1 cellular context compared by ENCODE assay signal in genomic region chr2:106127282-106127771, GRCh38.
TF ChIP-seq lines count a peak whose summit lies in the region.

No MANE protein-coding gene starts in this region.

TF ChIP-seq in HepG2, 621 proteins besides CTCF, POLR2A, EP300 and RAD21 (continued from another document and continues in another):
- TF ChIP-seq, protein P1, sequence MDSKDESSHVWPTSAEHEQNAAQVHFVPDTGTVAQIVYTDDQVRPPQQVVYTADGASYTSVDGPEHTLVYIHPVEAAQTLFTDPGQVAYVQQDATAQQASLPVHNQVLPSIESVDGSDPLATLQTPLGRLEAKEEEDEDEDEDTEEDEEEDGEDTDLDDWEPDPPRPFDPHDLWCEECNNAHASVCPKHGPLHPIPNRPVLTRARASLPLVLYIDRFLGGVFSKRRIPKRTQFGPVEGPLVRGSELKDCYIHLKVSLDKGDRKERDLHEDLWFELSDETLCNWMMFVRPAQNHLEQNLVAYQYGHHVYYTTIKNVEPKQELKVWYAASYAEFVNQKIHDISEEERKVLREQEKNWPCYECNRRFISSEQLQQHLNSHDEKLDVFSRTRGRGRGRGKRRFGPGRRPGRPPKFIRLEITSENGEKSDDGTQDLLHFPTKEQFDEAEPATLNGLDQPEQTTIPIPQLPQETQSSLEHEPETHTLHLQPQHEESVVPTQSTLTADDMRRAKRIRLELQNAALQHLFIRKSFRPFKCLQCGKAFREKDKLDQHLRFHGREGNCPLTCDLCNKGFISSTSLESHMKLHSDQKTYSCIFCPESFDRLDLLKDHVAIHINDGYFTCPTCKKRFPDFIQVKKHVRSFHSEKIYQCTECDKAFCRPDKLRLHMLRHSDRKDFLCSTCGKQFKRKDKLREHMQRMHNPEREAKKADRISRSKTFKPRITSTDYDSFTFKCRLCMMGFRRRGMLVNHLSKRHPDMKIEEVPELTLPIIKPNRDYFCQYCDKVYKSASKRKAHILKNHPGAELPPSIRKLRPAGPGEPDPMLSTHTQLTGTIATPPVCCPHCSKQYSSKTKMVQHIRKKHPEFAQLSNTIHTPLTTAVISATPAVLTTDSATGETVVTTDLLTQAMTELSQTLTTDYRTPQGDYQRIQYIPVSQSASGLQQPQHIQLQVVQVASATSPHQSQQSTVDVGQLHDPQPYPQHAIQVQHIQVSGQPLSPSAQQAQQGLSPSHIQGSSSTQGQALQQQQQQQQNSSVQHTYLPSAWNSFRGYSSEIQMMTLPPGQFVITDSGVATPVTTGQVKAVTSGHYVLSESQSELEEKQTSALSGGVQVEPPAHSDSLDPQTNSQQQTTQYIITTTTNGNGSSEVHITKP (CRISPR knock-in tag; IDR thresholded peaks at IDR 0.05; ENCODE audit: low read depth) = 0 out of 2 replicates have a peak, but pooled peaks have one; percentile 10
- TF ChIP-seq ZNF282 (IDR thresholded peaks at IDR 0.05; ENCODE audit: partially characterized antibody) = no peak
- TF ChIP-seq, protein P2, sequence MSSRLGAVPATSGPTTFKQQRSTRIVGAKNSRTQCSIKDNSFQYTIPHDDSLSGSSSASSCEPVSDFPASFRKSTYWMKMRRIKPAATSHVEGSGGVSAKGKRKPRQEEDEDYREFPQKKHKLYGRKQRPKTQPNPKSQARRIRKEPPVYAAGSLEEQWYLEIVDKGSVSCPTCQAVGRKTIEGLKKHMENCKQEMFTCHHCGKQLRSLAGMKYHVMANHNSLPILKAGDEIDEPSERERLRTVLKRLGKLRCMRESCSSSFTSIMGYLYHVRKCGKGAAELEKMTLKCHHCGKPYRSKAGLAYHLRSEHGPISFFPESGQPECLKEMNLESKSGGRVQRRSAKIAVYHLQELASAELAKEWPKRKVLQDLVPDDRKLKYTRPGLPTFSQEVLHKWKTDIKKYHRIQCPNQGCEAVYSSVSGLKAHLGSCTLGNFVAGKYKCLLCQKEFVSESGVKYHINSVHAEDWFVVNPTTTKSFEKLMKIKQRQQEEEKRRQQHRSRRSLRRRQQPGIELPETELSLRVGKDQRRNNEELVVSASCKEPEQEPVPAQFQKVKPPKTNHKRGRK (CRISPR knock-in tag; IDR thresholded peaks at IDR 0.05) = no peak
- TF ChIP-seq RELA (CRISPR knock-in tag; IDR thresholded peaks at IDR 0.05) = no peak
- no peak for TF ChIP-seq ZNF253 (CRISPR knock-in tag; IDR thresholded peaks at IDR 0.05; ENCODE audit: borderline replicate concordance)
- no peak for TF ChIP-seq ZEB1 (IDR thresholded peaks at IDR 0.05; ENCODE audit: insufficient replicate concordance, low read depth)
- TF ChIP-seq ZNF205 (CRISPR knock-in tag; IDR thresholded peaks at IDR 0.05) = no peak
- no peak for TF ChIP-seq BHLHE40 (IDR thresholded peaks at IDR 0.05; ENCODE audit: low read length)
- no peak for TF ChIP-seq ZBTB33 (CRISPR knock-in tag; IDR thresholded peaks at IDR 0.05)
- 0 out of 2 replicates have a peak, but pooled peaks have one; percentile 27 for TF ChIP-seq ZNF556 (CRISPR knock-in tag; IDR thresholded peaks at IDR 0.05; ENCODE audit: borderline replicate concordance)
- no peak for TF ChIP-seq CBFB (CRISPR knock-in tag; IDR thresholded peaks at IDR 0.05)
- TF ChIP-seq EHMT2 (IDR thresholded peaks at IDR 0.05; ENCODE audit: borderline replicate concordance, low read depth, low read length) = no peak
- TF ChIP-seq RARG (CRISPR knock-in tag; IDR thresholded peaks at IDR 0.05; ENCODE audit: low read depth) = no peak
- no peak for TF ChIP-seq KAT2B (IDR thresholded peaks at IDR 0.05; ENCODE audit: borderline replicate concordance, low read depth, low read length)
- TF ChIP-seq TAF15 (IDR thresholded peaks at IDR 0.05; ENCODE audit: low read depth, low read length, poor library complexity, severe bottlenecking) = no peak
- TF ChIP-seq MLLT10 (CRISPR knock-in tag; IDR thresholded peaks at IDR 0.05) = no peak
- TF ChIP-seq U2AF2 (IDR thresholded peaks at IDR 0.05; ENCODE audit: low read depth, low read length) = no peak
- TF ChIP-seq, protein P3, sequence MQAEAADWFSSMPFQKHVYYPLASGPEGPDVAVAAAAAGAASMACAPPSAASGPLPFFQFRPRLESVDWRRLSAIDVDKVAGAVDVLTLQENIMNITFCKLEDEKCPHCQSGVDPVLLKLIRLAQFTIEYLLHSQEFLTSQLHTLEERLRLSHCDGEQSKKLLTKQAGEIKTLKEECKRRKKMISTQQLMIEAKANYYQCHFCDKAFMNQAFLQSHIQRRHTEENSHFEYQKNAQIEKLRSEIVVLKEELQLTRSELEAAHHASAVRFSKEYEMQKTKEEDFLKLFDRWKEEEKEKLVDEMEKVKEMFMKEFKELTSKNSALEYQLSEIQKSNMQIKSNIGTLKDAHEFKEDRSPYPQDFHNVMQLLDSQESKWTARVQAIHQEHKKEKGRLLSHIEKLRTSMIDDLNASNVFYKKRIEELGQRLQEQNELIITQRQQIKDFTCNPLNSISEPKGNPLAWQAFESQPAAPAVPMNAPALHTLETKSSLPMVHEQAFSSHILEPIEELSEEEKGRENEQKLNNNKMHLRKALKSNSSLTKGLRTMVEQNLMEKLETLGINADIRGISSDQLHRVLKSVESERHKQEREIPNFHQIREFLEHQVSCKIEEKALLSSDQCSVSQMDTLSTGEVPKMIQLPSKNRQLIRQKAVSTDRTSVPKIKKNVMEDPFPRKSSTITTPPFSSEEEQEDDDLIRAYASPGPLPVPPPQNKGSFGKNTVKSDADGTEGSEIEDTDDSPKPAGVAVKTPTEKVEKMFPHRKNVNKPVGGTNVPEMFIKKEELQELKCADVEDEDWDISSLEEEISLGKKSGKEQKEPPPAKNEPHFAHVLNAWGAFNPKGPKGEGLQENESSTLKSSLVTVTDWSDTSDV (CRISPR knock-in tag; IDR thresholded peaks at IDR 0.05) = no peak
- TF ChIP-seq HMG20A (CRISPR knock-in tag; IDR thresholded peaks at IDR 0.05; ENCODE audit: borderline replicate concordance) = peak; percentile 20; the same call in 1 of the 2 replicates
- TF ChIP-seq RBM22 (optimal IDR thresholded peaks at IDR 0.05; ENCODE audit: low read length) = no peak
- TF ChIP-seq KDM6A (CRISPR knock-in tag; IDR thresholded peaks at IDR 0.05; ENCODE audit: low read depth) = peak; percentile 19
- no peak for TF ChIP-seq NFYB (CRISPR knock-in tag; IDR thresholded peaks at IDR 0.05)
- no peak for TF ChIP-seq FOXA1 (IDR thresholded peaks at IDR 0.05)
- TF ChIP-seq FOXA1 (CRISPR knock-in tag; IDR thresholded peaks at IDR 0.05) = no peak
- no peak for TF ChIP-seq ZNF142 (CRISPR knock-in tag; IDR thresholded peaks at IDR 0.05)
- 0 out of 2 replicates have a peak, but pooled peaks have one; percentile 13 for TF ChIP-seq ZNF124 (CRISPR knock-in tag; IDR thresholded peaks at IDR 0.05)
- 0 out of 2 replicates have a peak, but pooled peaks have one; percentile 3 for TF ChIP-seq ZSCAN30 (CRISPR knock-in tag; IDR thresholded peaks at IDR 0.05)
- TF ChIP-seq FOSL2 (CRISPR knock-in tag; IDR thresholded peaks at IDR 0.05) = peak; percentile 92
- TF ChIP-seq ZNF678 (CRISPR knock-in tag; IDR thresholded peaks at IDR 0.05) = no peak
- TF ChIP-seq POGZ (CRISPR knock-in tag; IDR thresholded peaks at IDR 0.05) = no peak
- TF ChIP-seq ZNF605 (CRISPR knock-in tag; IDR thresholded peaks at IDR 0.05) = no peak
- TF ChIP-seq MTA3 (CRISPR knock-in tag; IDR thresholded peaks at IDR 0.05) = no peak
- TF ChIP-seq, protein P4, sequence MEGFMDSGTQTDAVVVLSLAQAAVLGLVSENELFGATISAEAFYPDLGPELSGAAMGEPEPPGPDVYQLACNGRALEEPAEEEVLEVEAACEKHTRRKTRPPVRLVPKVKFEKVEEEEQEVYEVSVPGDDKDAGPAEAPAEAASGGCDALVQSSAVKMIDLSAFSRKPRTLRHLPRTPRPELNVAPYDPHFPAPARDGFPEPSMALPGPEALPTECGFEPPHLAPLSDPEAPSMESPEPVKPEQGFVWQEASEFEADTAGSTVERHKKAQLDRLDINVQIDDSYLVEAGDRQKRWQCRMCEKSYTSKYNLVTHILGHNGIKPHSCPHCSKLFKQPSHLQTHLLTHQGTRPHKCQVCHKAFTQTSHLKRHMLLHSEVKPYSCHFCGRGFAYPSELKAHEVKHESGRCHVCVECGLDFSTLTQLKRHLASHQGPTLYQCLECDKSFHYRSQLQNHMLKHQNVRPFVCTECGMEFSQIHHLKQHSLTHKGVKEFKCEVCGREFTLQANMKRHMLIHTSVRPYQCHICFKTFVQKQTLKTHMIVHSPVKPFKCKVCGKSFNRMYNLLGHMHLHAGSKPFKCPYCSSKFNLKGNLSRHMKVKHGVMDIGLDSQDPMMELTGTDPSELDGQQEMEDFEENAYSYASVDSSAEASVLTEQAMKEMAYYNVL (CRISPR knock-in tag; IDR thresholded peaks at IDR 0.05; ENCODE audit: borderline replicate concordance) = no peak
- TF ChIP-seq NFRKB (IDR thresholded peaks at IDR 0.05) = no peak
- TF ChIP-seq, protein P5, sequence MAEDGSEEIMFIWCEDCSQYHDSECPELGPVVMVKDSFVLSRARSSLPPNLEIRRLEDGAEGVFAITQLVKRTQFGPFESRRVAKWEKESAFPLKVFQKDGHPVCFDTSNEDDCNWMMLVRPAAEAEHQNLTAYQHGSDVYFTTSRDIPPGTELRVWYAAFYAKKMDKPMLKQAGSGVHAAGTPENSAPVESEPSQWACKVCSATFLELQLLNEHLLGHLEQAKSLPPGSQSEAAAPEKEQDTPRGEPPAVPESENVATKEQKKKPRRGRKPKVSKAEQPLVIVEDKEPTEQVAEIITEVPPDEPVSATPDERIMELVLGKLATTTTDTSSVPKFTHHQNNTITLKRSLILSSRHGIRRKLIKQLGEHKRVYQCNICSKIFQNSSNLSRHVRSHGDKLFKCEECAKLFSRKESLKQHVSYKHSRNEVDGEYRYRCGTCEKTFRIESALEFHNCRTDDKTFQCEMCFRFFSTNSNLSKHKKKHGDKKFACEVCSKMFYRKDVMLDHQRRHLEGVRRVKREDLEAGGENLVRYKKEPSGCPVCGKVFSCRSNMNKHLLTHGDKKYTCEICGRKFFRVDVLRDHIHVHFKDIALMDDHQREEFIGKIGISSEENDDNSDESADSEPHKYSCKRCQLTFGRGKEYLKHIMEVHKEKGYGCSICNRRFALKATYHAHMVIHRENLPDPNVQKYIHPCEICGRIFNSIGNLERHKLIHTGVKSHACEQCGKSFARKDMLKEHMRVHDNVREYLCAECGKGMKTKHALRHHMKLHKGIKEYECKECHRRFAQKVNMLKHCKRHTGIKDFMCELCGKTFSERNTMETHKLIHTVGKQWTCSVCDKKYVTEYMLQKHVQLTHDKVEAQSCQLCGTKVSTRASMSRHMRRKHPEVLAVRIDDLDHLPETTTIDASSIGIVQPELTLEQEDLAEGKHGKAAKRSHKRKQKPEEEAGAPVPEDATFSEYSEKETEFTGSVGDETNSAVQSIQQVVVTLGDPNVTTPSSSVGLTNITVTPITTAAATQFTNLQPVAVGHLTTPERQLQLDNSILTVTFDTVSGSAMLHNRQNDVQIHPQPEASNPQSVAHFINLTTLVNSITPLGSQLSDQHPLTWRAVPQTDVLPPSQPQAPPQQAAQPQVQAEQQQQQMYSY (CRISPR knock-in tag; IDR thresholded peaks at IDR 0.05) = no peak
- TF ChIP-seq, protein P6, sequence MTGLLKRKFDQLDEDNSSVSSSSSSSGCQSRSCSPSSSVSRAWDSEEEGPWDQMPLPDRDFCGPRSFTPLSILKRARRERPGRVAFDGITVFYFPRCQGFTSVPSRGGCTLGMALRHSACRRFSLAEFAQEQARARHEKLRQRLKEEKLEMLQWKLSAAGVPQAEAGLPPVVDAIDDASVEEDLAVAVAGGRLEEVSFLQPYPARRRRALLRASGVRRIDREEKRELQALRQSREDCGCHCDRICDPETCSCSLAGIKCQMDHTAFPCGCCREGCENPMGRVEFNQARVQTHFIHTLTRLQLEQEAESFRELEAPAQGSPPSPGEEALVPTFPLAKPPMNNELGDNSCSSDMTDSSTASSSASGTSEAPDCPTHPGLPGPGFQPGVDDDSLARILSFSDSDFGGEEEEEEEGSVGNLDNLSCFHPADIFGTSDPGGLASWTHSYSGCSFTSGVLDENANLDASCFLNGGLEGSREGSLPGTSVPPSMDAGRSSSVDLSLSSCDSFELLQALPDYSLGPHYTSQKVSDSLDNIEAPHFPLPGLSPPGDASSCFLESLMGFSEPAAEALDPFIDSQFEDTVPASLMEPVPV (CRISPR knock-in tag; IDR thresholded peaks at IDR 0.05) = no peak
